9 cellular contexts compared by ENCODE assay signal in the genomic region with DNA sequence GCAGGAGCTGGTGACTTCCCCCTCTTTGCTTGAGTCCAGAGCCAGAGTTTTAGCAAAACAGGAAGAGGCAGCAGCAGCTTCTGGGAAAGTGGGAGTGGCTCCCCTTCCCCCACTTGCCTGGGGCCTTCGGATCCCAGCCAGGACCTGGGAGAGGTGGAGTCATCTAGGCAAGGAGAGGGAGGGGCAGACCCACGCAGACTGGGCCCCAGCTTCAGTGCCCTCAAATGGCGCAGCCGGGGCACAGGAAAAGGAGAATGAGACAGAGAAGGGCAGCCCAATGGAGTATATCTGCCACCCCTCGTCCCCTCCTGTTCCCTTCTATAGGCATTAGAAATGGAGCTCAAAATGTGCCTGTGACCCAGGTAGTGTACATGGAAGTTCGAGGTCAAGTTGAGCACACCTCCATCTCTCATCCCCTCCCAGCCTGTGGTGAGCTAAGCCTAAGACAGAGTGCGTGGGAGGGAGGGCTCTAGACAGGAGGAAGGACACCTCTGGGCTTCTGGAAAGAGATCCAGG. TPM values are rescaled to one million over a fixed set of nuclear protein-coding genes. Genes with fewer than 3 reads are reported as not detected.
DNase-seq lines count a peak whose midpoint lies in the region; ATAC-seq and TF ChIP-seq lines count a peak whose summit lies in the region.
"Had no signal": no experiment of that assay in that cellular context is flagged by ENCODE, and none has a peak within 500 bp of the region (broad histone marks: within the 10 kb centered on the region; RNA-seq: fewer than 3 reads in every experiment).

No MANE protein-coding gene starts in this region.

- H3K4me1 ChIP-seq in OCI-LY1 (ENCODE audit: insufficient read depth, low read length, severe bottlenecking): peaks cover 92% of the 10 kb centered on the region
- peaks cover 41% of the 10 kb centered on the region for H3K4me1 ChIP-seq in mucosa of stomach (ENCODE audit: control insufficient read depth, insufficient read depth, low read length)

- peak overlapping the region; percentile 100 for H3K27ac ChIP-seq in OCI-LY1 (ENCODE audit: low read depth, low read length, poor library complexity, severe bottlenecking)

- no peaks in the 10 kb centered on the region for H3K9me2 ChIP-seq in OCI-LY1 (ENCODE audit: low read depth, low read length)

- no peak overlapping the region; the same call in 1 of the 2 replicates for H3K9ac ChIP-seq in OCI-LY1 (ENCODE audit: low read length)
- H3K9ac ChIP-seq in mucosa of stomach (ENCODE audit: low read length): peak overlapping the region; percentile 56

- H3K4me3 ChIP-seq in OCI-LY1 (ENCODE audit: low read depth, low read length, poor library complexity, severe bottlenecking) (no peak overlapping the region), mucosa of stomach (ENCODE audit: low read length) (no peak overlapping the region)
- H3K4me3 ChIP-seq: HAP-1 had no signal

- no peak overlapping the region for H3K4me2 ChIP-seq in OCI-LY1 (ENCODE audit: low read length)

- DNase-seq in Caki2 (ENCODE audit: low read depth) (peak; percentile 39), dermis blood vessel endothelial cell (peak; percentile 65), NCI-H1694 treated with DMSO at 0.1 percent for 48 hours (lab: John Stamatoyannopoulos, UW) (no peak)

- H2AFZ ChIP-seq in OCI-LY1 (ENCODE audit: low read length): no peak overlapping the region

- H3K36me3 ChIP-seq in OCI-LY1 (ENCODE audit: insufficient read depth, low read length) (no peaks in the 10 kb centered on the region), mucosa of stomach (ENCODE audit: control insufficient read depth, insufficient read depth, low read length) (no peaks in the 10 kb centered on the region)
- H3K36me3 ChIP-seq: HAP-1 had no signal

- no peaks in the 10 kb centered on the region for H3K79me2 ChIP-seq in OCI-LY1 (ENCODE audit: insufficient read depth, low read length)

- H3K27me3 ChIP-seq in OCI-LY1 (ENCODE audit: insufficient read depth, low read length) (no peaks in the 10 kb centered on the region), mucosa of stomach (ENCODE audit: control insufficient read depth, insufficient read depth, low read length) (no peaks in the 10 kb centered on the region)

- in situ Hi-C loops in Caki2 (cut with HindIII; ENCODE audit: low pct_unique_long_range_greater_than_20kb, low sequenced_read_pairs): no loop called here

- H3K9me3 ChIP-seq in OCI-LY1 (ENCODE audit: low read length) (no peaks in the 10 kb centered on the region), mucosa of stomach (ENCODE audit: control insufficient read depth, low read length) (no peaks in the 10 kb centered on the region)
- H3K9me3 ChIP-seq: HAP-1 had no signal

- no peaks in the 10 kb centered on the region for H4K20me1 ChIP-seq in OCI-LY1 (ENCODE audit: insufficient read depth, low read length)

- ATAC-seq in HG03520 (IDR thresholded peaks at IDR 0.05; ENCODE audit: unreplicated experiment) (no peak), HG02885 (IDR thresholded peaks at IDR 0.05; ENCODE audit: poor library complexity, unreplicated experiment) (no peak), GM19463 (IDR thresholded peaks at IDR 0.05; ENCODE audit: unreplicated experiment) (no peak)

- TF ChIP-seq CTCF in OCI-LY1 (IDR thresholded peaks at IDR 0.05; ENCODE audit: low read length): no peak

- no peaks in the 10 kb centered on the region for H3F3A ChIP-seq in OCI-LY1 (ENCODE audit: insufficient read depth, low read length)

RNA-seq across cellular contexts. Expression of a gene that starts 9.3 kb away (rescaled TPM):
- total RNA-seq in Caki2 (2014; rRNA removed; shearing (Covaris generic); ENCODE audit: low replicate concordance): 10.9 and 12.4 TPM in 2 replicates
- 55.0 and 75.4 TPM in 2 replicates for total RNA-seq in dermis blood vessel endothelial cell

RNA-seq across cellular contexts. Expression of a gene that starts 56.0 kb away (rescaled TPM):
- 151 and 222 TPM in 2 replicates for total RNA-seq in Caki2 (2014; rRNA removed; shearing (Covaris generic); ENCODE audit: low replicate concordance)
- 19.2 and 22.1 TPM in 2 replicates for total RNA-seq in dermis blood vessel endothelial cell
